8 cellular contexts compared by ENCODE assay signal in the genomic region with DNA sequence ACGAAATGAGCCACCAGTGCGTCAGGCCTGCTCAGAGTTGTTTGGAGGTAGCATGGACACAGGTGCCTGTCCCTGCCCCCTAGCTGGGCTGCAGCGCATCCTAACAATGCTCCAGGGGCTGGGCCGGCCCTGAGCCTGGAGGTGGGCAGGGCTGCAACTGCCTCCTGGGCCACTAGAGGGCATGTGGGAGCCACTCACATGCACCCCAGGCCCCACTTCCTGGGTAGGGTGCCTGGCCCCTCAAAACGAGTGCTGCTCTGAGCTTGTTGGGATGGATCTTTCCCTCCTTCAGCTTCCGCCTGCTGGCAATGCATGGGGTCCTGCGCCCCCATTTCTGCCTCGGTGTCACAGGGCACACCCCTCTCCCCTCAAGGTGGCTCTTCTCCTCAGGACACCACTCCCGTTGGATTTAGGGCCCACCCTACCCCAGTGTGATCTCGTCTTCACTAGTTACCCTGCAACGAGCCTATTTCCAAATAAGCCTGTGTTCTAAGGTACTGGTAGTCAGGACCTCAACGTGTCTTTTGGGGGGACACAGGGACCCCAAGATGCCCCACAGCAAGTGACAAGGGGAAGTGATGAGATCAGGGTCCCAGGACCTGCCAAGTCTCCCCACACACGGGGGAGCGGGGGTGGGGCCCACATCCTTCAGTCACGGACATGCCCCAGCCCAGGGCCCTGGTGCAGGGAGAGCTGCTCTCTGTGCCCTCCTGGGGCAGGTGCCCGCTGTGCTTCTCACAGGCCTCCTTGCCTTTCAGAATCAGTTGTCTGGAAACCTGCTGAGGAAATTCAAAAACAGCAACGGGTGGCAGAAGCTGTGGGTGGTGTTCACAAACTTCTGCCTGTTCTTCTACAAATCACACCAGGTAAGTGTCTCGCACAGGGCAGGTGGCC.
A peak's percentile ranks its signal among the peaks of the same experiment; 100 is the strongest.
DNase-seq lines count a peak whose midpoint lies in the region; ATAC-seq and TF ChIP-seq lines count a peak whose summit lies in the region.

No MANE protein-coding gene starts in this region.

- intact Hi-C loops in mammary epithelial cell (cut with micrococcal nuclease), result loop anchor here (1.0 to 10.0 kb wide), 5 partner anchors 112 to 588 kb away; no protein-coding TSS in a partner anchor
- intact Hi-C loops in left colon (cut with DNase I, micrococcal nuclease), result loop anchor here (5.0 to 10.0 kb wide), 2 partner anchors 207 to 229 kb away; no protein-coding TSS in a partner anchor

- H4K20me1 ChIP-seq in mammary epithelial cell (ENCODE audit: insufficient read depth, low read length), result no peaks in the 10 kb centered on the region

- no peak overlapping the region for H3K9ac ChIP-seq in mammary epithelial cell (ENCODE audit: insufficient read depth, low read length)

- in situ Hi-C loops in mammary epithelial cell (cut with MboI; ENCODE audit: low sequenced_read_pairs in 2 of 2), result loop anchor here (10.0 to 25.0 kb wide), 2 partner anchors 209 to 308 kb away; partner anchors contain the start of gene FARP1 (in 1 of the 2)

- no peak overlapping the region for H3K27ac ChIP-seq in mammary epithelial cell (ENCODE audit: insufficient read depth, low read depth, low read length)

- peaks cover 38% of the 10 kb centered on the region for H3K4me1 Mint-ChIP-seq in HFFc6 (ENCODE audit: low read depth)
- H3K4me1 Mint-ChIP-seq in WTC11, result peaks cover 21% of the 10 kb centered on the region

- H3K36me3 Mint-ChIP-seq in HFFc6 (ENCODE audit: low read depth), result peaks cover 40% of the 10 kb centered on the region
- H3K36me3 Mint-ChIP-seq in WTC11, result peaks cover 30% of the 10 kb centered on the region

- TF ChIP-seq CTCF in HFFc6 (IDR thresholded peaks at IDR 0.05), result peak; percentile 97
- peak; percentile 97 for TF ChIP-seq CTCF in WTC11 (IDR thresholded peaks at IDR 0.05)
- peak; percentile 86 to 97 for TF ChIP-seq CTCF in mammary epithelial cell (conservative IDR thresholded peaks at IDR 0.05 in 1 of 2, IDR thresholded peaks at IDR 0.05 in 1 of 2; ENCODE audit: extremely low read depth in 1 of 2, insufficient read depth in 1 of 2, low read depth in 1 of 2, low read length in 2 of 2)

- H3K4me3 ChIP-seq in mammary epithelial cell (replicated peaks in 1 of 3; ENCODE audit: insufficient read depth in 1 of 3, low read depth in 2 of 3, low read length in 3 of 3), result no peak overlapping the region

- H2AFZ ChIP-seq in mammary epithelial cell (ENCODE audit: low read depth, low read length), result no peak overlapping the region

- peak overlapping the region; percentile 42; the same call in 1 of the 2 replicates for H3K4me3 Mint-ChIP-seq in HFFc6
- H3K4me3 Mint-ChIP-seq in WTC11, result no peak overlapping the region

- peaks cover 33% of the 10 kb centered on the region for H3K27me3 Mint-ChIP-seq in HFFc6 (ENCODE audit: insufficient read depth)
- no peaks in the 10 kb centered on the region for H3K27me3 Mint-ChIP-seq in WTC11 (ENCODE audit: low read depth)

- no peak overlapping the region for H3K4me2 ChIP-seq in mammary epithelial cell (ENCODE audit: insufficient read depth, low read depth, low read length)

- no peaks in the 10 kb centered on the region for H3K9me3 ChIP-seq in mammary epithelial cell (replicated peaks; ENCODE audit: insufficient read depth, low read length)

- no peaks in the 10 kb centered on the region for H3K27me3 ChIP-seq in mammary epithelial cell (ENCODE audit: insufficient read depth, low read length)

- H3K79me2 ChIP-seq in mammary epithelial cell (ENCODE audit: insufficient read depth, low read length), result peaks cover 7% of the 10 kb centered on the region

- DNase-seq in NCI-H146 (lab: John Stamatoyannopoulos, UW) (peak; percentile 62), NCI-H146 treated with DMSO at 0.1 percent for 48 hours (lab: John Stamatoyannopoulos, UW; ENCODE audit: unreplicated experiment) (no peak), HFFc6 (peak; percentile 32), MV-4-11 (lab: John Stamatoyannopoulos, UW) (peak; percentile 62), WTC11 (ENCODE audit: low spot score) (peak; percentile 90), mammary epithelial cell (peak; percentile 50), left colon (peak; percentile 51 to 83)
- DNase-seq in stimulated activated CD4-positive, alpha-beta T cell treated with anti-CD3 and anti-CD28 coated beads, TNF-alpha, amount 100 ng/mL, for 4 hours (ENCODE audit: low read depth in 3 of 3), result peak; percentile 57 to 72 (median 59)

- peak overlapping the region; percentile 94 for H3K27ac Mint-ChIP-seq in HFFc6
- H3K27ac Mint-ChIP-seq in WTC11, result peak overlapping the region; percentile 70; the same call in 1 of the 2 replicates

- peak; percentile 88 for ATAC-seq in WTC11
- ATAC-seq in left colon, result peak; percentile 78

- CTCF ChIA-PET in WTC11 (lab: Charles Lee), result interaction anchor here (0.6 to 4.4 kb wide), 77 partner anchors 9 to 602 kb away, joined by 3 to 67 read pairs (median 4); partner anchors contain the start of gene STK24
- CTCF ChIA-PET in mammary epithelial cell (lab: Charles Lee; ENCODE audit: low non-redundant PET), result interaction anchor here (0.6 to 1.5 kb wide), 3 partner anchors 70 to 1172 kb away, joined by 3 to 6 read pairs (median 4); no protein-coding TSS in a partner anchor

- WGBS in mammary epithelial cell (ENCODE audit: low coverage, missing lambda C conversion rate), result 27% methylated on average over 10 of the region's 18 CpGs

- H3K9me3 Mint-ChIP-seq in HFFc6 (no peaks in the 10 kb centered on the region), WTC11 (no peaks in the 10 kb centered on the region)

- POLR2A ChIA-PET in WTC11 (lab: Charles Lee), result no interaction called here

- dilution Hi-C loops in mammary epithelial cell (cut with HindIII; ENCODE audit: low sequenced_read_pairs), result loop anchor here (10.0 kb wide), 1 partner anchor 301 kb away; the partner anchor contains the start of gene FARP1

- H3K4me1 ChIP-seq in mammary epithelial cell (ENCODE audit: insufficient read depth, low read length), result peaks cover 24% of the 10 kb centered on the region

- no TSS peak for BruUV-seq in mammary epithelial cell (replicated peaks; lab: Mats Ljungman, UMichigan)

- no peaks in the 10 kb centered on the region for H3K36me3 ChIP-seq in mammary epithelial cell (ENCODE audit: insufficient read depth, low read length)

TF ChIP-seq in WTC11, 78 proteins besides CTCF, POLR2A, EP300 and RAD21 (continues in another document):
- no peak for TF ChIP-seq NR1H2 (CRISPR knock-in tag; IDR thresholded peaks at IDR 0.05)
- 0 out of 2 replicates have a peak, but pooled peaks have one; percentile 22 for TF ChIP-seq ZBTB21 (CRISPR knock-in tag; IDR thresholded peaks at IDR 0.05; ENCODE audit: borderline replicate concordance)
- TF ChIP-seq PRRX2 (CRISPR knock-in tag; IDR thresholded peaks at IDR 0.05), result peak; percentile 65; the same call in 1 of the 2 replicates
- 0 out of 2 replicates have a peak, but pooled peaks have one; percentile 14 for TF ChIP-seq USF2 (CRISPR knock-in tag; IDR thresholded peaks at IDR 0.05)
- TF ChIP-seq, protein P1, sequence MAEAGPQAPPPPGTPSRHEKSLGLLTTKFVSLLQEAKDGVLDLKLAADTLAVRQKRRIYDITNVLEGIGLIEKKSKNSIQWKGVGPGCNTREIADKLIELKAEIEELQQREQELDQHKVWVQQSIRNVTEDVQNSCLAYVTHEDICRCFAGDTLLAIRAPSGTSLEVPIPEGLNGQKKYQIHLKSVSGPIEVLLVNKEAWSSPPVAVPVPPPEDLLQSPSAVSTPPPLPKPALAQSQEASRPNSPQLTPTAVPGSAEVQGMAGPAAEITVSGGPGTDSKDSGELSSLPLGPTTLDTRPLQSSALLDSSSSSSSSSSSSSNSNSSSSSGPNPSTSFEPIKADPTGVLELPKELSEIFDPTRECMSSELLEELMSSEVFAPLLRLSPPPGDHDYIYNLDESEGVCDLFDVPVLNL (CRISPR knock-in tag; IDR thresholded peaks at IDR 0.05; ENCODE audit: borderline replicate concordance, low read depth), result no peak
- TF ChIP-seq ZNF232 (CRISPR knock-in tag; IDR thresholded peaks at IDR 0.05), result no peak
- no peak for TF ChIP-seq ESRRA (CRISPR knock-in tag; IDR thresholded peaks at IDR 0.05; ENCODE audit: borderline replicate concordance)
- 0 out of 2 replicates have a peak, but pooled peaks have one; percentile 42 for TF ChIP-seq SP1 (CRISPR knock-in tag; conservative IDR thresholded peaks at IDR 0.05)
- TF ChIP-seq TP53 (CRISPR knock-in tag; IDR thresholded peaks at IDR 0.05), result no peak
- TF ChIP-seq CBFB (CRISPR knock-in tag; IDR thresholded peaks at IDR 0.05; ENCODE audit: low read depth), result 0 out of 2 replicates have a peak, but pooled peaks have one; percentile 37
- no peak for TF ChIP-seq FOXP1 (CRISPR knock-in tag; IDR thresholded peaks at IDR 0.05; ENCODE audit: borderline replicate concordance)
- TF ChIP-seq EMX1 (CRISPR knock-in tag; IDR thresholded peaks at IDR 0.05), result peak; percentile 67; the same call in 1 of the 2 replicates
- TF ChIP-seq MLX (CRISPR knock-in tag; IDR thresholded peaks at IDR 0.05), result no peak
- TF ChIP-seq, protein P2, sequence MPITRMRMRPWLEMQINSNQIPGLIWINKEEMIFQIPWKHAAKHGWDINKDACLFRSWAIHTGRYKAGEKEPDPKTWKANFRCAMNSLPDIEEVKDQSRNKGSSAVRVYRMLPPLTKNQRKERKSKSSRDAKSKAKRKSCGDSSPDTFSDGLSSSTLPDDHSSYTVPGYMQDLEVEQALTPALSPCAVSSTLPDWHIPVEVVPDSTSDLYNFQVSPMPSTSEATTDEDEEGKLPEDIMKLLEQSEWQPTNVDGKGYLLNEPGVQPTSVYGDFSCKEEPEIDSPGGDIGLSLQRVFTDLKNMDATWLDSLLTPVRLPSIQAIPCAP (CRISPR knock-in tag; IDR thresholded peaks at IDR 0.05), result no peak
